In genomic region chr7:131071786-131072504, GRCh38 we compare ENCODE assay signal across 8 cellular contexts.
DNase-seq lines count a peak whose midpoint lies in the region; ATAC-seq and TF ChIP-seq lines count a peak whose summit lies in the region.

No MANE protein-coding gene starts in this region.

- no peaks in the 10 kb centered on the region for H3K9me3 Mint-ChIP-seq in activated T-cell treated with anti-CD3 and anti-CD28 coated beads, Interleukin-2, amount 50 U/mL, for 24 hours
- H3K9me3 Mint-ChIP-seq in activated CD4-positive, alpha-beta T cell treated with anti-CD3 and anti-CD28 coated beads, Interleukin-2, amount 10 ng/mL, durations not matched to agents 7 days and 5 days, result no peaks in the 10 kb centered on the region

- TF ChIP-seq CTCF in mucosa of descending colon (IDR thresholded peaks at IDR 0.05), result no peak

- ATAC-seq in mucosa of descending colon, result peak; percentile 74
- ATAC-seq in GM18520 (IDR thresholded peaks at IDR 0.05; ENCODE audit: unreplicated experiment), result no peak

- peak overlapping the region; percentile 51 for H3K27ac ChIP-seq in cingulate gyrus (ENCODE audit: low read depth, low read length)

- H3K9me3 ChIP-seq in mucosa of descending colon, result no peaks in the 10 kb centered on the region

- H3K4me1 Mint-ChIP-seq in activated T-cell treated with anti-CD3 and anti-CD28 coated beads, Interleukin-2, amount 50 U/mL, for 24 hours (ENCODE audit: low read depth), result peaks cover 84% of the 10 kb centered on the region
- H3K4me1 Mint-ChIP-seq in activated CD4-positive, alpha-beta T cell treated with anti-CD3 and anti-CD28 coated beads, Interleukin-2, amount 10 ng/mL, durations not matched to agents 7 days and 5 days, result peaks cover 48% of the 10 kb centered on the region

- intact Hi-C loops in mucosa of descending colon (cut with DNase I, micrococcal nuclease), result no loop called here

- peaks cover 11% of the 10 kb centered on the region for H3K4me1 ChIP-seq in mucosa of descending colon (ENCODE audit: low read depth)

- no peak for DNase-seq in activated T-cell treated with anti-CD3 and anti-CD28 coated beads, Interleukin-2, amount 50 U/mL, for 24 hours
- DNase-seq in activated T-cell treated with anti-CD3 and anti-CD28 coated beads for 4 hours (no peak), OCI-M2 (lab: John Stamatoyannopoulos, UW; ENCODE audit: unreplicated experiment) (peak; percentile 89), mucosa of descending colon (no peak)
- DNase-seq in stimulated activated CD4-positive, alpha-beta T cell treated with anti-CD3 and anti-CD28 coated beads, Interleukin-2, amount 100 ng/mL, for 24 hours, result no peak
- no peak for DNase-seq in activated CD4-positive, alpha-beta T cell treated with anti-CD3 and anti-CD28 coated beads, Interleukin-2, amount 10 ng/mL, durations not matched to agents 7 days and 5 days

- no peaks in the 10 kb centered on the region for H3K27me3 Mint-ChIP-seq in activated T-cell treated with anti-CD3 and anti-CD28 coated beads, Interleukin-2, amount 50 U/mL, for 24 hours
- no peaks in the 10 kb centered on the region for H3K27me3 Mint-ChIP-seq in activated CD4-positive, alpha-beta T cell treated with anti-CD3 and anti-CD28 coated beads, Interleukin-2, amount 10 ng/mL, durations not matched to agents 7 days and 5 days

- H3K36me3 Mint-ChIP-seq in activated T-cell treated with anti-CD3 and anti-CD28 coated beads, Interleukin-2, amount 50 U/mL, for 24 hours (ENCODE audit: low read depth), result peaks cover 48% of the 10 kb centered on the region
- peaks cover 24% of the 10 kb centered on the region for H3K36me3 Mint-ChIP-seq in activated CD4-positive, alpha-beta T cell treated with anti-CD3 and anti-CD28 coated beads, Interleukin-2, amount 10 ng/mL, durations not matched to agents 7 days and 5 days (ENCODE audit: low read depth)

- H3K36me3 ChIP-seq in mucosa of descending colon (ENCODE audit: low read depth), result no peaks in the 10 kb centered on the region

- no peak overlapping the region for H3K4me3 Mint-ChIP-seq in activated T-cell treated with anti-CD3 and anti-CD28 coated beads, Interleukin-2, amount 50 U/mL, for 24 hours
- H3K4me3 Mint-ChIP-seq in activated CD4-positive, alpha-beta T cell treated with anti-CD3 and anti-CD28 coated beads, Interleukin-2, amount 10 ng/mL, durations not matched to agents 7 days and 5 days, result no peak overlapping the region

- CTCF ChIA-PET in activated CD4-positive, alpha-beta T cell treated with anti-CD3 and anti-CD28 coated beads, Interleukin-2, amount 10 ng/mL, durations not matched to agents 7 days and 5 days (lab: Charles Lee), result interaction anchor here (1.1 to 1.6 kb wide), 3 partner anchors 18 to 300 kb away, joined by 3 to 5 read pairs (median 3); no protein-coding TSS in a partner anchor

- POLR2A ChIA-PET in activated CD4-positive, alpha-beta T cell treated with anti-CD3 and anti-CD28 coated beads, Interleukin-2, amount 10 ng/mL, durations not matched to agents 7 days and 5 days (lab: Charles Lee), result no interaction called here

- H3K27ac Mint-ChIP-seq in activated T-cell treated with anti-CD3 and anti-CD28 coated beads, Interleukin-2, amount 50 U/mL, for 24 hours, result peak overlapping the region; percentile 85
- H3K27ac Mint-ChIP-seq in activated CD4-positive, alpha-beta T cell treated with anti-CD3 and anti-CD28 coated beads, Interleukin-2, amount 10 ng/mL, durations not matched to agents 7 days and 5 days, result no peak overlapping the region

- no peak overlapping the region for H3K4me3 ChIP-seq in mucosa of descending colon
